In genomic region chrX:40544343-40545250, GRCh38 we compare ENCODE assay signal across 1 cellular context.
TF ChIP-seq lines count a peak whose summit lies in the region.

No MANE protein-coding gene starts in this region.

TF ChIP-seq in K562, 482 proteins besides CTCF, POLR2A, EP300 and RAD21 (continued from another document and continues in another):
- TF ChIP-seq, protein P1, sequence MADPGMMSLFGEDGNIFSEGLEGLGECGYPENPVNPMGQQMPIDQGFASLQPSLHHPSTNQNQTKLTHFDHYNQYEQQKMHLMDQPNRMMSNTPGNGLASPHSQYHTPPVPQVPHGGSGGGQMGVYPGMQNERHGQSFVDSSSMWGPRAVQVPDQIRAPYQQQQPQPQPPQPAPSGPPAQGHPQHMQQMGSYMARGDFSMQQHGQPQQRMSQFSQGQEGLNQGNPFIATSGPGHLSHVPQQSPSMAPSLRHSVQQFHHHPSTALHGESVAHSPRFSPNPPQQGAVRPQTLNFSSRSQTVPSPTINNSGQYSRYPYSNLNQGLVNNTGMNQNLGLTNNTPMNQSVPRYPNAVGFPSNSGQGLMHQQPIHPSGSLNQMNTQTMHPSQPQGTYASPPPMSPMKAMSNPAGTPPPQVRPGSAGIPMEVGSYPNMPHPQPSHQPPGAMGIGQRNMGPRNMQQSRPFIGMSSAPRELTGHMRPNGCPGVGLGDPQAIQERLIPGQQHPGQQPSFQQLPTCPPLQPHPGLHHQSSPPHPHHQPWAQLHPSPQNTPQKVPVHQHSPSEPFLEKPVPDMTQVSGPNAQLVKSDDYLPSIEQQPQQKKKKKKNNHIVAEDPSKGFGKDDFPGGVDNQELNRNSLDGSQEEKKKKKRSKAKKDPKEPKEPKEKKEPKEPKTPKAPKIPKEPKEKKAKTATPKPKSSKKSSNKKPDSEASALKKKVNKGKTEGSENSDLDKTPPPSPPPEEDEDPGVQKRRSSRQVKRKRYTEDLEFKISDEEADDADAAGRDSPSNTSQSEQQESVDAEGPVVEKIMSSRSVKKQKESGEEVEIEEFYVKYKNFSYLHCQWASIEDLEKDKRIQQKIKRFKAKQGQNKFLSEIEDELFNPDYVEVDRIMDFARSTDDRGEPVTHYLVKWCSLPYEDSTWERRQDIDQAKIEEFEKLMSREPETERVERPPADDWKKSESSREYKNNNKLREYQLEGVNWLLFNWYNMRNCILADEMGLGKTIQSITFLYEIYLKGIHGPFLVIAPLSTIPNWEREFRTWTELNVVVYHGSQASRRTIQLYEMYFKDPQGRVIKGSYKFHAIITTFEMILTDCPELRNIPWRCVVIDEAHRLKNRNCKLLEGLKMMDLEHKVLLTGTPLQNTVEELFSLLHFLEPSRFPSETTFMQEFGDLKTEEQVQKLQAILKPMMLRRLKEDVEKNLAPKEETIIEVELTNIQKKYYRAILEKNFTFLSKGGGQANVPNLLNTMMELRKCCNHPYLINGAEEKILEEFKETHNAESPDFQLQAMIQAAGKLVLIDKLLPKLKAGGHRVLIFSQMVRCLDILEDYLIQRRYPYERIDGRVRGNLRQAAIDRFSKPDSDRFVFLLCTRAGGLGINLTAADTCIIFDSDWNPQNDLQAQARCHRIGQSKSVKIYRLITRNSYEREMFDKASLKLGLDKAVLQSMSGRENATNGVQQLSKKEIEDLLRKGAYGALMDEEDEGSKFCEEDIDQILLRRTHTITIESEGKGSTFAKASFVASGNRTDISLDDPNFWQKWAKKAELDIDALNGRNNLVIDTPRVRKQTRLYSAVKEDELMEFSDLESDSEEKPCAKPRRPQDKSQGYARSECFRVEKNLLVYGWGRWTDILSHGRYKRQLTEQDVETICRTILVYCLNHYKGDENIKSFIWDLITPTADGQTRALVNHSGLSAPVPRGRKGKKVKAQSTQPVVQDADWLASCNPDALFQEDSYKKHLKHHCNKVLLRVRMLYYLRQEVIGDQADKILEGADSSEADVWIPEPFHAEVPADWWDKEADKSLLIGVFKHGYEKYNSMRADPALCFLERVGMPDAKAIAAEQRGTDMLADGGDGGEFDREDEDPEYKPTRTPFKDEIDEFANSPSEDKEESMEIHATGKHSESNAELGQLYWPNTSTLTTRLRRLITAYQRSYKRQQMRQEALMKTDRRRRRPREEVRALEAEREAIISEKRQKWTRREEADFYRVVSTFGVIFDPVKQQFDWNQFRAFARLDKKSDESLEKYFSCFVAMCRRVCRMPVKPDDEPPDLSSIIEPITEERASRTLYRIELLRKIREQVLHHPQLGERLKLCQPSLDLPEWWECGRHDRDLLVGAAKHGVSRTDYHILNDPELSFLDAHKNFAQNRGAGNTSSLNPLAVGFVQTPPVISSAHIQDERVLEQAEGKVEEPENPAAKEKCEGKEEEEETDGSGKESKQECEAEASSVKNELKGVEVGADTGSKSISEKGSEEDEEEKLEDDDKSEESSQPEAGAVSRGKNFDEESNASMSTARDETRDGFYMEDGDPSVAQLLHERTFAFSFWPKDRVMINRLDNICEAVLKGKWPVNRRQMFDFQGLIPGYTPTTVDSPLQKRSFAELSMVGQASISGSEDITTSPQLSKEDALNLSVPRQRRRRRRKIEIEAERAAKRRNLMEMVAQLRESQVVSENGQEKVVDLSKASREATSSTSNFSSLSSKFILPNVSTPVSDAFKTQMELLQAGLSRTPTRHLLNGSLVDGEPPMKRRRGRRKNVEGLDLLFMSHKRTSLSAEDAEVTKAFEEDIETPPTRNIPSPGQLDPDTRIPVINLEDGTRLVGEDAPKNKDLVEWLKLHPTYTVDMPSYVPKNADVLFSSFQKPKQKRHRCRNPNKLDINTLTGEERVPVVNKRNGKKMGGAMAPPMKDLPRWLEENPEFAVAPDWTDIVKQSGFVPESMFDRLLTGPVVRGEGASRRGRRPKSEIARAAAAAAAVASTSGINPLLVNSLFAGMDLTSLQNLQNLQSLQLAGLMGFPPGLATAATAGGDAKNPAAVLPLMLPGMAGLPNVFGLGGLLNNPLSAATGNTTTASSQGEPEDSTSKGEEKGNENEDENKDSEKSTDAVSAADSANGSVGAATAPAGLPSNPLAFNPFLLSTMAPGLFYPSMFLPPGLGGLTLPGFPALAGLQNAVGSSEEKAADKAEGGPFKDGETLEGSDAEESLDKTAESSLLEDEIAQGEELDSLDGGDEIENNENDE (IDR thresholded peaks at IDR 0.05; ENCODE audit: low read depth, low read length), result no peak
- TF ChIP-seq JUND (IDR thresholded peaks at IDR 0.05; ENCODE audit: borderline replicate concordance, low read depth, low read length) (no peak), JUND (tag; IDR thresholded peaks at IDR 0.05; ENCODE audit: borderline replicate concordance, low read depth, low read length) (0 out of 3 replicates have a peak, but pooled peaks have one; percentile 2), GATAD2B (IDR thresholded peaks at IDR 0.05; ENCODE audit: borderline replicate concordance) (no peak), SMARCA4 (IDR thresholded peaks at IDR 0.05) (peak; percentile 84), ETV1 (tag; conservative IDR thresholded peaks at IDR 0.05; ENCODE audit: low read depth) (no peak), RHOXF2B (CRISPR knock-in tag; conservative IDR thresholded peaks at IDR 0.05) (no peak), DPF2 (IDR thresholded peaks at IDR 0.05) (peak; percentile 81), ZNF143 (CRISPR knock-in tag; IDR thresholded peaks at IDR 0.05) (no peak), RBM14 (IDR thresholded peaks at IDR 0.05; ENCODE audit: borderline replicate concordance, insufficient read depth, low read depth, low read length) (no peak), ZNF408 (CRISPR knock-in tag; IDR thresholded peaks at IDR 0.05; ENCODE audit: low read depth) (no peak), MAZ (CRISPR knock-in tag; conservative IDR thresholded peaks at IDR 0.05 in 1 of 2, IDR thresholded peaks at IDR 0.05 in 1 of 2) (0 out of 4 replicates have a peak, but pooled peaks of 1 of the 2 experiments have one; percentile 28), ZNF263 (CRISPR knock-in tag; IDR thresholded peaks at IDR 0.05; ENCODE audit: borderline replicate concordance) (no peak), SMAD4 (CRISPR knock-in tag; conservative IDR thresholded peaks at IDR 0.05) (peak; percentile 44; the same call in 1 of the 2 replicates), MAFK (IDR thresholded peaks at IDR 0.05; ENCODE audit: low read length) (no peak), BRD4 (IDR thresholded peaks at IDR 0.05) (no peak), SOX6 (IDR thresholded peaks at IDR 0.05) (peak; percentile 93), TSC22D4 (tag; IDR thresholded peaks at IDR 0.05) (no peak), SAFB (IDR thresholded peaks at IDR 0.05; ENCODE audit: borderline replicate concordance, low read depth, low read length) (no peak), GATA2 (CRISPR knock-in tag; IDR thresholded peaks at IDR 0.05) (peak; percentile 79), MEF2D (tag; conservative IDR thresholded peaks at IDR 0.05; ENCODE audit: low read depth) (no peak), BCOR (IDR thresholded peaks at IDR 0.05) (no peak), WHSC1 (IDR thresholded peaks at IDR 0.05; ENCODE audit: low read length) (no peak), LEF1 (IDR thresholded peaks at IDR 0.05) (peak; percentile 84), TFAM (CRISPR knock-in tag; conservative IDR thresholded peaks at IDR 0.05) (no peak), STAT5A (IDR thresholded peaks at IDR 0.05; ENCODE audit: borderline replicate concordance, low read length) (peak; percentile 91), ARID1B (IDR thresholded peaks at IDR 0.05) (peak; percentile 95), PHB2 (IDR thresholded peaks at IDR 0.05; ENCODE audit: low read depth) (0 out of 2 replicates have a peak, but pooled peaks have one; percentile 58), CCNT2 (IDR thresholded peaks at IDR 0.05; ENCODE audit: borderline replicate concordance, extremely low read depth, insufficient read length, low read depth, low read length) (peak; percentile 63), TAF7 (tag; IDR thresholded peaks at IDR 0.05) (no peak), MED1 (CRISPR knock-in tag; IDR thresholded peaks at IDR 0.05; ENCODE audit: borderline replicate concordance) (no peak), PURB (CRISPR knock-in tag; IDR thresholded peaks at IDR 0.05; ENCODE audit: low read depth) (no peak), HDAC1 (IDR thresholded peaks at IDR 0.05) (no peak), STAG1 (CRISPR knock-in tag; IDR thresholded peaks at IDR 0.05; ENCODE audit: borderline replicate concordance) (no peak)
- TF ChIP-seq, protein P2, sequence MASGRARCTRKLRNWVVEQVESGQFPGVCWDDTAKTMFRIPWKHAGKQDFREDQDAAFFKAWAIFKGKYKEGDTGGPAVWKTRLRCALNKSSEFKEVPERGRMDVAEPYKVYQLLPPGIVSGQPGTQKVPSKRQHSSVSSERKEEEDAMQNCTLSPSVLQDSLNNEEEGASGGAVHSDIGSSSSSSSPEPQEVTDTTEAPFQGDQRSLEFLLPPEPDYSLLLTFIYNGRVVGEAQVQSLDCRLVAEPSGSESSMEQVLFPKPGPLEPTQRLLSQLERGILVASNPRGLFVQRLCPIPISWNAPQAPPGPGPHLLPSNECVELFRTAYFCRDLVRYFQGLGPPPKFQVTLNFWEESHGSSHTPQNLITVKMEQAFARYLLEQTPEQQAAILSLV (tag; IDR thresholded peaks at IDR 0.05), result no peak
- TF ChIP-seq, protein P3, sequence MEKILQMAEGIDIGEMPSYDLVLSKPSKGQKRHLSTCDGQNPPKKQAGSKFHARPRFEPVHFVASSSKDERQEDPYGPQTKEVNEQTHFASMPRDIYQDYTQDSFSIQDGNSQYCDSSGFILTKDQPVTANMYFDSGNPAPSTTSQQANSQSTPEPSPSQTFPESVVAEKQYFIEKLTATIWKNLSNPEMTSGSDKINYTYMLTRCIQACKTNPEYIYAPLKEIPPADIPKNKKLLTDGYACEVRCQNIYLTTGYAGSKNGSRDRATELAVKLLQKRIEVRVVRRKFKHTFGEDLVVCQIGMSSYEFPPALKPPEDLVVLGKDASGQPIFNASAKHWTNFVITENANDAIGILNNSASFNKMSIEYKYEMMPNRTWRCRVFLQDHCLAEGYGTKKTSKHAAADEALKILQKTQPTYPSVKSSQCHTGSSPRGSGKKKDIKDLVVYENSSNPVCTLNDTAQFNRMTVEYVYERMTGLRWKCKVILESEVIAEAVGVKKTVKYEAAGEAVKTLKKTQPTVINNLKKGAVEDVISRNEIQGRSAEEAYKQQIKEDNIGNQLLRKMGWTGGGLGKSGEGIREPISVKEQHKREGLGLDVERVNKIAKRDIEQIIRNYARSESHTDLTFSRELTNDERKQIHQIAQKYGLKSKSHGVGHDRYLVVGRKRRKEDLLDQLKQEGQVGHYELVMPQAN (IDR thresholded peaks at IDR 0.05; ENCODE audit: borderline replicate concordance), result no peak
- TF ChIP-seq, protein P4, sequence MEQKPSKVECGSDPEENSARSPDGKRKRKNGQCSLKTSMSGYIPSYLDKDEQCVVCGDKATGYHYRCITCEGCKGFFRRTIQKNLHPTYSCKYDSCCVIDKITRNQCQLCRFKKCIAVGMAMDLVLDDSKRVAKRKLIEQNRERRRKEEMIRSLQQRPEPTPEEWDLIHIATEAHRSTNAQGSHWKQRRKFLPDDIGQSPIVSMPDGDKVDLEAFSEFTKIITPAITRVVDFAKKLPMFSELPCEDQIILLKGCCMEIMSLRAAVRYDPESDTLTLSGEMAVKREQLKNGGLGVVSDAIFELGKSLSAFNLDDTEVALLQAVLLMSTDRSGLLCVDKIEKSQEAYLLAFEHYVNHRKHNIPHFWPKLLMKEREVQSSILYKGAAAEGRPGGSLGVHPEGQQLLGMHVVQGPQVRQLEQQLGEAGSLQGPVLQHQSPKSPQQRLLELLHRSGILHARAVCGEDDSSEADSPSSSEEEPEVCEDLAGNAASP (IDR thresholded peaks at IDR 0.05), result no peak
- TF ChIP-seq, protein P5, sequence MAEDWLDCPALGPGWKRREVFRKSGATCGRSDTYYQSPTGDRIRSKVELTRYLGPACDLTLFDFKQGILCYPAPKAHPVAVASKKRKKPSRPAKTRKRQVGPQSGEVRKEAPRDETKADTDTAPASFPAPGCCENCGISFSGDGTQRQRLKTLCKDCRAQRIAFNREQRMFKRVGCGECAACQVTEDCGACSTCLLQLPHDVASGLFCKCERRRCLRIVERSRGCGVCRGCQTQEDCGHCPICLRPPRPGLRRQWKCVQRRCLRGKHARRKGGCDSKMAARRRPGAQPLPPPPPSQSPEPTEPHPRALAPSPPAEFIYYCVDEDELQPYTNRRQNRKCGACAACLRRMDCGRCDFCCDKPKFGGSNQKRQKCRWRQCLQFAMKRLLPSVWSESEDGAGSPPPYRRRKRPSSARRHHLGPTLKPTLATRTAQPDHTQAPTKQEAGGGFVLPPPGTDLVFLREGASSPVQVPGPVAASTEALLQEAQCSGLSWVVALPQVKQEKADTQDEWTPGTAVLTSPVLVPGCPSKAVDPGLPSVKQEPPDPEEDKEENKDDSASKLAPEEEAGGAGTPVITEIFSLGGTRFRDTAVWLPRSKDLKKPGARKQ (CRISPR knock-in tag; IDR thresholded peaks at IDR 0.05), result no peak
- TF ChIP-seq, protein P6, sequence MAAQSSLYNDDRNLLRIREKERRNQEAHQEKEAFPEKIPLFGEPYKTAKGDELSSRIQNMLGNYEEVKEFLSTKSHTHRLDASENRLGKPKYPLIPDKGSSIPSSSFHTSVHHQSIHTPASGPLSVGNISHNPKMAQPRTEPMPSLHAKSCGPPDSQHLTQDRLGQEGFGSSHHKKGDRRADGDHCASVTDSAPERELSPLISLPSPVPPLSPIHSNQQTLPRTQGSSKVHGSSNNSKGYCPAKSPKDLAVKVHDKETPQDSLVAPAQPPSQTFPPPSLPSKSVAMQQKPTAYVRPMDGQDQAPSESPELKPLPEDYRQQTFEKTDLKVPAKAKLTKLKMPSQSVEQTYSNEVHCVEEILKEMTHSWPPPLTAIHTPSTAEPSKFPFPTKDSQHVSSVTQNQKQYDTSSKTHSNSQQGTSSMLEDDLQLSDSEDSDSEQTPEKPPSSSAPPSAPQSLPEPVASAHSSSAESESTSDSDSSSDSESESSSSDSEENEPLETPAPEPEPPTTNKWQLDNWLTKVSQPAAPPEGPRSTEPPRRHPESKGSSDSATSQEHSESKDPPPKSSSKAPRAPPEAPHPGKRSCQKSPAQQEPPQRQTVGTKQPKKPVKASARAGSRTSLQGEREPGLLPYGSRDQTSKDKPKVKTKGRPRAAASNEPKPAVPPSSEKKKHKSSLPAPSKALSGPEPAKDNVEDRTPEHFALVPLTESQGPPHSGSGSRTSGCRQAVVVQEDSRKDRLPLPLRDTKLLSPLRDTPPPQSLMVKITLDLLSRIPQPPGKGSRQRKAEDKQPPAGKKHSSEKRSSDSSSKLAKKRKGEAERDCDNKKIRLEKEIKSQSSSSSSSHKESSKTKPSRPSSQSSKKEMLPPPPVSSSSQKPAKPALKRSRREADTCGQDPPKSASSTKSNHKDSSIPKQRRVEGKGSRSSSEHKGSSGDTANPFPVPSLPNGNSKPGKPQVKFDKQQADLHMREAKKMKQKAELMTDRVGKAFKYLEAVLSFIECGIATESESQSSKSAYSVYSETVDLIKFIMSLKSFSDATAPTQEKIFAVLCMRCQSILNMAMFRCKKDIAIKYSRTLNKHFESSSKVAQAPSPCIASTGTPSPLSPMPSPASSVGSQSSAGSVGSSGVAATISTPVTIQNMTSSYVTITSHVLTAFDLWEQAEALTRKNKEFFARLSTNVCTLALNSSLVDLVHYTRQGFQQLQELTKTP (IDR thresholded peaks at IDR 0.05; ENCODE audit: low read depth in 1 of 2, partially characterized antibody in 2 of 2), result peak in 1 of 2 experiments; percentile 48
